Comparison of ENCODE assay signal across 24 cellular contexts in genomic region chr21:46474365-46474764, GRCh38. TPM values are rescaled to one million over a fixed set of nuclear protein-coding genes. Genes with fewer than 3 reads are reported as not detected.
DNase-seq lines count a peak whose midpoint lies in the region; ATAC-seq, FAIRE-seq and TF ChIP-seq lines count a peak whose summit lies in the region.
"Had no signal": no experiment of that assay in that cellular context is flagged by ENCODE, and none has a peak within 500 bp of the region (broad histone marks: within the 10 kb centered on the region; RNA-seq: fewer than 3 reads in every experiment).

No MANE protein-coding gene starts in this region.

- H3K9ac ChIP-seq in kidney (ENCODE audit: low read length in 2 of 2): no peak overlapping the region

- peak; percentile 33 for ATAC-seq in activated CD4-positive, alpha-beta T cell treated with anti-CD3 and anti-CD28 coated beads for 36 hours
- ATAC-seq in activated T-helper 17 cell treated with anti-CD3 and anti-CD28 coated beads, Interleukin-2, amount 50 U/mL, for 72 hours (replicated peaks): peak; percentile 63
- ATAC-seq in GM21576 (IDR thresholded peaks at IDR 0.05; ENCODE audit: unreplicated experiment): no peak
- ATAC-seq: A549, right lobe of liver had no signal

- H3K27ac ChIP-seq in kidney (ENCODE audit: low read depth in 2 of 2, low read length in 2 of 2): no peak overlapping the region
- H3K27ac ChIP-seq: A549, left ventricle myocardium inferior, PC-9, right lobe of liver had no signal

- H3K9me3 Mint-ChIP-seq in activated CD4-positive, alpha-beta T cell treated with anti-CD3 and anti-CD28 coated beads for 36 hours (ENCODE audit: low read depth): no peaks in the 10 kb centered on the region
- no peaks in the 10 kb centered on the region for H3K9me3 Mint-ChIP-seq in activated T-helper 17 cell treated with anti-CD3 and anti-CD28 coated beads, Interleukin-2, amount 50 U/mL, for 72 hours
- peaks cover 3% of the 10 kb centered on the region for H3K9me3 Mint-ChIP-seq in nephron progenitor cell
- H3K9me3 Mint-ChIP-seq: activated CD4-positive, alpha-beta T cell treated with anti-CD3 and anti-CD28 coated beads, Interleukin-2, amount 10 ng/mL, durations not matched to agents 7 days and 5 days; IgD-negative memory B cell; nephron had no signal

- peaks cover 28% of the 10 kb centered on the region for H3K4me1 Mint-ChIP-seq in activated CD4-positive, alpha-beta T cell treated with anti-CD3 and anti-CD28 coated beads for 36 hours
- peaks cover 21% of the 10 kb centered on the region for H3K4me1 Mint-ChIP-seq in activated T-helper 17 cell treated with anti-CD3 and anti-CD28 coated beads, Interleukin-2, amount 50 U/mL, for 72 hours
- peaks cover 24% of the 10 kb centered on the region for H3K4me1 Mint-ChIP-seq in nephron progenitor cell
- H3K4me1 Mint-ChIP-seq: nephron had no signal

- FAIRE-seq in kidney (lab: Jason Lieb, UNC): no peak
- FAIRE-seq: A549, urothelium cell line had no signal

- H3K27ac Mint-ChIP-seq in activated CD4-positive, alpha-beta T cell treated with anti-CD3 and anti-CD28 coated beads for 36 hours: peak overlapping the region; percentile 0
- H3K27ac Mint-ChIP-seq in activated T-helper 17 cell treated with anti-CD3 and anti-CD28 coated beads, Interleukin-2, amount 50 U/mL, for 72 hours: peak overlapping the region; percentile 24
- H3K27ac Mint-ChIP-seq in nephron progenitor cell: peak overlapping the region; percentile 1
- H3K27ac Mint-ChIP-seq: activated CD4-positive, alpha-beta T cell treated with anti-CD3 and anti-CD28 coated beads, Interleukin-2, amount 10 ng/mL, durations not matched to agents 7 days and 5 days; nephron had no signal

- peaks cover 0 to 2% of the 10 kb centered on the region in 2 donors for H3K4me1 ChIP-seq in kidney (ENCODE audit: control insufficient read depth in 1 of 2, insufficient read depth in 1 of 2, low read depth in 1 of 2, low read length in 2 of 2)
- H3K4me1 ChIP-seq: A549, BE2C, right lobe of liver had no signal

- no peak overlapping the region for H3K4me3 Mint-ChIP-seq in activated CD4-positive, alpha-beta T cell treated with anti-CD3 and anti-CD28 coated beads for 36 hours
- H3K4me3 Mint-ChIP-seq in activated T-helper 17 cell treated with anti-CD3 and anti-CD28 coated beads, Interleukin-2, amount 50 U/mL, for 72 hours: no peak overlapping the region
- no peak overlapping the region for H3K4me3 Mint-ChIP-seq in nephron progenitor cell
- H3K4me3 Mint-ChIP-seq: activated CD4-positive, alpha-beta T cell treated with anti-CD3 and anti-CD28 coated beads, Interleukin-2, amount 10 ng/mL, durations not matched to agents 7 days and 5 days; IgD-negative memory B cell; nephron had no signal

- H3K4me3 ChIP-seq in kidney (ENCODE audit: low read length in 2 of 2): no peak overlapping the region
- H3K4me3 ChIP-seq: A549, dorsolateral prefrontal cortex, left ventricle myocardium inferior, PC-9, right lobe of liver had no signal

- intact Hi-C loops in activated CD4-positive, alpha-beta T cell treated with anti-CD3 and anti-CD28 coated beads for 36 hours (cut with DNase I, micrococcal nuclease): no loop called here
- intact Hi-C loops in kidney (cut with DNase I): no loop called here

- TF ChIP-seq CTCF in nephron progenitor cell (IDR thresholded peaks at IDR 0.05): no peak
- TF ChIP-seq CTCF in kidney (IDR thresholded peaks at IDR 0.05; ENCODE audit: borderline replicate concordance, extremely low read depth, insufficient read depth): no peak

- no peaks in the 10 kb centered on the region for H3K27me3 Mint-ChIP-seq in activated CD4-positive, alpha-beta T cell treated with anti-CD3 and anti-CD28 coated beads for 36 hours
- H3K27me3 Mint-ChIP-seq in activated T-helper 17 cell treated with anti-CD3 and anti-CD28 coated beads, Interleukin-2, amount 50 U/mL, for 72 hours: no peaks in the 10 kb centered on the region
- peaks cover 4% of the 10 kb centered on the region for H3K27me3 Mint-ChIP-seq in nephron progenitor cell (ENCODE audit: low read depth, poor library complexity)
- H3K27me3 Mint-ChIP-seq: activated CD4-positive, alpha-beta T cell treated with anti-CD3 and anti-CD28 coated beads, Interleukin-2, amount 10 ng/mL, durations not matched to agents 7 days and 5 days; IgD-negative memory B cell had no signal

- H3K36me3 ChIP-seq in kidney (ENCODE audit: control insufficient read depth in 1 of 2, insufficient read depth in 2 of 2, low read length in 2 of 2): no peaks in the 10 kb centered on the region
- H3K36me3 ChIP-seq: left ventricle myocardium inferior, right lobe of liver had no signal

- CTCF ChIA-PET in activated CD4-positive, alpha-beta T cell treated with anti-CD3 and anti-CD28 coated beads for 36 hours (lab: Charles Lee): no interaction called here

- H3K9me3 ChIP-seq in kidney (ENCODE audit: control insufficient read depth in 1 of 2, low read length in 2 of 2): no peaks in the 10 kb centered on the region
- H3K9me3 ChIP-seq: A549, BE2C, left ventricle myocardium inferior, right lobe of liver had no signal

- POLR2A ChIA-PET in activated CD4-positive, alpha-beta T cell treated with anti-CD3 and anti-CD28 coated beads for 36 hours (lab: Charles Lee): no interaction called here

- in situ Hi-C loops in KBM-7 (cut with MboI; ENCODE audit: low pct_unique_long_range_greater_than_20kb, low sequenced_read_pairs): no loop called here

- DNase-seq in activated CD4-positive, alpha-beta T cell treated with anti-CD3 and anti-CD28 coated beads for 36 hours: no peak
- no peak for DNase-seq in activated CD4-positive, alpha-beta T cell treated with anti-CD3 and anti-CD28 coated beads, Interleukin-2, amount 50 U/mL, for 48 hours
- DNase-seq in KBM-7 (peak; percentile 43), nephron progenitor cell (no peak), kidney (no peak)
- no peak for DNase-seq in activated naive CD4-positive, alpha-beta T cell treated with anti-CD3 and anti-CD28 coated beads, Interleukin-2, amount 50 U/mL, for 16 hours
- DNase-seq: activated CD4-positive, alpha-beta T cell treated with anti-CD3 and anti-CD28 coated beads, Interleukin-2, amount 10 ng/mL, durations not matched to agents 7 days and 5 days; activated gamma-delta T cell treated with Interleukin-2 at 50 U/mL for 16 hours; amygdala; BE2C; dorsolateral prefrontal cortex; EL; H7; left ventricle myocardium inferior; NCI-H1694; PC-9; right lobe of liver; SHP77 treated with DMSO at 0.1 percent for 48 hours had no signal

- H3K36me3 Mint-ChIP-seq in activated CD4-positive, alpha-beta T cell treated with anti-CD3 and anti-CD28 coated beads for 36 hours (ENCODE audit: low read depth): peaks cover 11% of the 10 kb centered on the region
- H3K36me3 Mint-ChIP-seq in activated T-helper 17 cell treated with anti-CD3 and anti-CD28 coated beads, Interleukin-2, amount 50 U/mL, for 72 hours (ENCODE audit: low read depth): peaks cover 36% of the 10 kb centered on the region
- peaks cover 56% of the 10 kb centered on the region for H3K36me3 Mint-ChIP-seq in nephron progenitor cell (ENCODE audit: low read depth)

RNA-seq across cellular contexts. Expression of gene DIP2A, which starts 15.7 kb away (rescaled TPM):
- total RNA-seq in activated CD4-positive, alpha-beta T cell treated with anti-CD3 and anti-CD28 coated beads for 36 hours: 10 to 100 TPM; 25.2 to 27.7 TPM
- total RNA-seq in activated T-helper 17 cell treated with anti-CD3 and anti-CD28 coated beads, Interleukin-2, amount 50 U/mL, for 72 hours: 10 to 100 TPM; 43.6 to 49.3 TPM
- total RNA-seq in kidney: 36.5 TPM
- 8.7 TPM for polyA plus RNA-seq in kidney (ENCODE audit: insufficient read depth, low read depth, low replicate concordance)
